In genomic region chr2:186256540-186256939, GRCh38 we compare ENCODE assay signal across 8 cellular contexts.
A peak's percentile ranks its signal among the peaks of the same experiment; 100 is the strongest.
DNase-seq lines count a peak whose midpoint lies in the region; ATAC-seq and TF ChIP-seq lines count a peak whose summit lies in the region.

No MANE protein-coding gene starts in this region.

- H3K4me3 ChIP-seq in GM12865 (ENCODE audit: low read depth, low read length) (no peak overlapping the region), lower lobe of right lung (no peak overlapping the region)

- H3K4me3 Mint-ChIP-seq in activated naive CD4-positive, alpha-beta T cell treated with anti-CD3 and anti-CD28 coated beads for 36 hours = no peak overlapping the region

- CTCF ChIA-PET in activated naive CD4-positive, alpha-beta T cell treated with anti-CD3 and anti-CD28 coated beads for 36 hours (lab: Charles Lee) = no interaction called here

- DNase-seq in GM12865 (ENCODE audit: low read depth) (peak; percentile 38), NCI-H2227 (lab: John Stamatoyannopoulos, UW; ENCODE audit: unreplicated experiment) (peak; percentile 77), T47D (ENCODE audit: low read depth in 1 of 2, low spot score in 1 of 2) (peak; percentile 11 to 63), lower lobe of right lung (no peak), activated T-cell treated with anti-CD3 and anti-CD28 coated beads for 4 hours (no peak)
- DNase-seq in activated CD4-positive, alpha-beta T cell treated with anti-CD3 and anti-CD28 coated beads for 4 hours = no peak
- DNase-seq in activated naive CD4-positive, alpha-beta T cell treated with anti-CD3 and anti-CD28 coated beads for 36 hours = no peak

- intact Hi-C loops in lower lobe of right lung (cut with DNase I) = no loop called here
- intact Hi-C loops in activated naive CD4-positive, alpha-beta T cell treated with anti-CD3 and anti-CD28 coated beads for 36 hours (cut with micrococcal nuclease) = loop anchor here (2.0 to 10.0 kb wide), 3 partner anchors 208 to 632 kb away; partner anchors contain the start of gene FSIP2

- no peaks in the 10 kb centered on the region for H3K9me3 ChIP-seq in lower lobe of right lung

- no peak overlapping the region for H3K27ac Mint-ChIP-seq in activated naive CD4-positive, alpha-beta T cell treated with anti-CD3 and anti-CD28 coated beads for 36 hours

- TF ChIP-seq CTCF in GM12865 (IDR thresholded peaks at IDR 0.05; ENCODE audit: insufficient read depth, low read depth, low read length, missing control alignments) = peak; percentile 38
- TF ChIP-seq CTCF in lower lobe of right lung (IDR thresholded peaks at IDR 0.05) = peak; percentile 29

- ATAC-seq in HG02885 (IDR thresholded peaks at IDR 0.05; ENCODE audit: poor library complexity, unreplicated experiment) (peak; percentile 95), lower lobe of right lung (no peak)

- no peaks in the 10 kb centered on the region for H3K27me3 Mint-ChIP-seq in activated naive CD4-positive, alpha-beta T cell treated with anti-CD3 and anti-CD28 coated beads for 36 hours (ENCODE audit: low read depth)

- in situ Hi-C loops in T47D (cut with HindIII; ENCODE audit: low pct_unique_long_range_greater_than_20kb, low sequenced_read_pairs) = no loop called here

- no peaks in the 10 kb centered on the region for H3K27me3 ChIP-seq in lower lobe of right lung (ENCODE audit: low read depth)

- H3K36me3 ChIP-seq in lower lobe of right lung = no peaks in the 10 kb centered on the region

- no peaks in the 10 kb centered on the region for H3K4me1 Mint-ChIP-seq in activated naive CD4-positive, alpha-beta T cell treated with anti-CD3 and anti-CD28 coated beads for 36 hours (ENCODE audit: low read depth)

- no peak overlapping the region for H3K27ac ChIP-seq in lower lobe of right lung

- peaks cover 3% of the 10 kb centered on the region for H3K9me3 Mint-ChIP-seq in activated naive CD4-positive, alpha-beta T cell treated with anti-CD3 and anti-CD28 coated beads for 36 hours

- H3K36me3 Mint-ChIP-seq in activated naive CD4-positive, alpha-beta T cell treated with anti-CD3 and anti-CD28 coated beads for 36 hours (ENCODE audit: low read depth) = no peaks in the 10 kb centered on the region

- H3K4me1 ChIP-seq in lower lobe of right lung = no peaks in the 10 kb centered on the region

Comparison
In these comparisons a context has a peak if more than half of its experiments do, and no peak if none do; other contexts are left out.
1. DNase-seq: peak in GM12865 (single experiment), NCI-H2227 (single experiment) and T47D (2 of 2); none in lower lobe of right lung (single experiment), activated CD4-positive, alpha-beta T cell treated with anti-CD3 and anti-CD28 coated beads for 4 hours (0 of 2), activated T-cell treated with anti-CD3 and anti-CD28 coated beads for 4 hours (single experiment) and activated naive CD4-positive, alpha-beta T cell treated with anti-CD3 and anti-CD28 coated beads for 36 hours (single experiment).